In the genomic region with DNA sequence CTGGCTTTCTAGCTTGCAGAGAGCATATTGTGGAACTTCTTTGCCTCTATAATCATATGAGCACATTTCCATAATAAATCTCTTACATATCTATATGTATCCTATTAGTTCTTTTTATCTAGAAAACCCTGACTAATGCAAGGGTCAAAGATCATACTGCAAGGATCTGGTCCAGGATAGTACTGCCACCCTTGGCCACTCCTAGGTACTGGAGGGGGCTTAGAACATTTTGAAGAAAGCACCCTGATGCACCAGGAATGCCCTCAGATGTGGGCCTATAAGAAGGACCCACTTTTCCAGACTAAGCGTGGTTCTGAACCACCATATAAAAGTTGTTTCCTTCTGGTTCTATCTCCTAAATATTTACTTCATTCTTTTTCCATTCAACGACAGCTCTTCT, we compare ENCODE assay signal across 1 cellular context.
TF ChIP-seq lines count a peak whose summit lies in the region.

No MANE protein-coding gene starts in this region.

TF ChIP-seq in K562, 482 proteins besides CTCF, POLR2A, EP300 and RAD21:
- peak; percentile 32; the same call in 1 of the 2 replicates for TF ChIP-seq NFE2 (IDR thresholded peaks at IDR 0.05; ENCODE audit: low read depth)
- TF ChIP-seq NR1H2 (CRISPR knock-in tag; IDR thresholded peaks at IDR 0.05) = no peak
